In genomic region chr13:28318418-28318995, GRCh38 we compare ENCODE assay signal across 19 cellular contexts.
"Had no signal": no experiment of that assay in that cellular context is flagged by ENCODE, and none has a peak within 500 bp of the region (broad histone marks: within the 10 kb centered on the region; RNA-seq: fewer than 3 reads in every experiment).

No MANE protein-coding gene starts in this region.

- H3K9me3 ChIP-seq: gastroesophageal sphincter, heart right ventricle, lower lobe of right lung, ovary, sigmoid colon, tibial nerve had no signal

- H3K4me1 Mint-ChIP-seq: activated B cell treated with CpG ODN at 0.5 μM for 24 hours; stimulated activated memory B cell treated with anti-CD40 and anti-IgM and Interleukin-4, amounts not matched to agents 10 μg/mL and 1 μg/mL and 100 μg/mL, for 72 hours had no signal

- H3K27ac Mint-ChIP-seq: activated B cell treated with CpG ODN at 0.5 μM for 24 hours; activated CD8-positive, alpha-beta T cell treated with anti-CD3 and anti-CD28 coated beads, Interleukin-2, amount 10 ng/mL, durations not matched to agents 7 days and 5 days; activated naive CD8-positive, alpha-beta T cell; dendritic cell treated with granulocyte-macrophage colony-stimulating factor and Interleukin-4, amounts not matched to agents 40 ng/mL and 50 ng/mL, for 4 days; effector memory CD8-positive, alpha-beta T cell; neural progenitor cell; stimulated activated memory B cell treated with anti-CD40 and anti-IgM and Interleukin-4, amounts not matched to agents 10 μg/mL and 1 μg/mL and 100 μg/mL, for 72 hours had no signal

- H2AFZ ChIP-seq: neural progenitor cell had no signal

- H3K27ac ChIP-seq: gastroesophageal sphincter, heart right ventricle, lower lobe of right lung, neural progenitor cell, ovary, sigmoid colon, tibial nerve had no signal

- ATAC-seq: activated CD8-positive, alpha-beta T cell treated with anti-CD3 and anti-CD28 coated beads, Interleukin-2, amount 10 ng/mL, durations not matched to agents 7 days and 5 days; effector memory CD8-positive, alpha-beta T cell; gastroesophageal sphincter; lower lobe of right lung; stimulated activated memory B cell treated with anti-CD40 and anti-IgM and Interleukin-4, amounts not matched to agents 10 μg/mL and 1 μg/mL and 100 μg/mL, for 72 hours had no signal

- H3K4me1 ChIP-seq: gastroesophageal sphincter had no signal

- H3K4me3 ChIP-seq: gastroesophageal sphincter, heart right ventricle, lower lobe of right lung, neural progenitor cell, ovary, sigmoid colon, tibial nerve had no signal

- H3K9me3 Mint-ChIP-seq: activated B cell treated with CpG ODN at 0.5 μM for 24 hours; dendritic cell treated with granulocyte-macrophage colony-stimulating factor and Interleukin-4, amounts not matched to agents 40 ng/mL and 50 ng/mL, for 4 days; effector memory CD8-positive, alpha-beta T cell; stimulated activated memory B cell treated with anti-CD40 and anti-IgM and Interleukin-4, amounts not matched to agents 10 μg/mL and 1 μg/mL and 100 μg/mL, for 72 hours had no signal

- H3K27me3 ChIP-seq: gastroesophageal sphincter, heart right ventricle, neural progenitor cell, ovary, sigmoid colon, tibial nerve had no signal

- H3K4me3 Mint-ChIP-seq: activated B cell treated with CpG ODN at 0.5 μM for 24 hours; activated CD8-positive, alpha-beta T cell treated with anti-CD3 and anti-CD28 coated beads, Interleukin-2, amount 10 ng/mL, durations not matched to agents 7 days and 5 days; activated naive CD8-positive, alpha-beta T cell; dendritic cell treated with granulocyte-macrophage colony-stimulating factor and Interleukin-4, amounts not matched to agents 40 ng/mL and 50 ng/mL, for 4 days; effector memory CD8-positive, alpha-beta T cell; neural progenitor cell; stimulated activated memory B cell treated with anti-CD40 and anti-IgM and Interleukin-4, amounts not matched to agents 10 μg/mL and 1 μg/mL and 100 μg/mL, for 72 hours had no signal

- H3K36me3 Mint-ChIP-seq: activated naive CD8-positive, alpha-beta T cell; neural progenitor cell; stimulated activated memory B cell treated with anti-CD40 and anti-IgM and Interleukin-4, amounts not matched to agents 10 μg/mL and 1 μg/mL and 100 μg/mL, for 72 hours had no signal

- H3K36me3 ChIP-seq: gastroesophageal sphincter, lower lobe of right lung, neural progenitor cell, ovary, sigmoid colon, tibial nerve had no signal

- DNase-seq: activated B cell treated with CpG ODN at 0.5 μM for 24 hours; activated CD4-positive, alpha-beta T cell treated with anti-CD3 and anti-CD28 coated beads for 48 hours; activated CD8-positive, alpha-beta memory T cell treated with anti-CD3 and anti-CD28 coated beads, Interleukin-2, amount 50 U/mL, for 4 hours; activated CD8-positive, alpha-beta T cell treated with anti-CD3 and anti-CD28 coated beads, Interleukin-2, amount 10 ng/mL, durations not matched to agents 7 days and 5 days; activated gamma-delta T cell; activated T-cell treated with anti-CD3 and anti-CD28 coated beads, Interleukin-2, amount 50 U/mL, for 48 hours; effector memory CD8-positive, alpha-beta T cell; heart right ventricle; lower lobe of right lung; ovary; sigmoid colon; stimulated activated CD4-positive, alpha-beta T cell treated with anti-CD3 and anti-CD28 coated beads, Interleukin-12 subunit alpha, Interleukin-12 subunit beta, amount 100 ng/mL, for 4 hours; T-helper 2 cell had no signal

- H3K27me3 Mint-ChIP-seq: activated B cell treated with CpG ODN at 0.5 μM for 24 hours; activated naive CD8-positive, alpha-beta T cell; effector memory CD8-positive, alpha-beta T cell; stimulated activated memory B cell treated with anti-CD40 and anti-IgM and Interleukin-4, amounts not matched to agents 10 μg/mL and 1 μg/mL and 100 μg/mL, for 72 hours had no signal

- H3K4me2 ChIP-seq: neural progenitor cell had no signal
